8 cellular contexts compared by ENCODE assay signal in genomic region chr2:200864206-200864976, GRCh38.
DNase-seq lines count a peak whose midpoint lies in the region; ATAC-seq and FAIRE-seq lines count a peak whose summit lies in the region.

CLK1 (minus strand) TSS chr2:200864658; CDS start chr2:200861862, 2,796 bp downstream.

- peaks cover 26% of the 10 kb centered on the region for H3K36me3 Mint-ChIP-seq in memory B cell

- H3K9me3 Mint-ChIP-seq in memory B cell = no peaks in the 10 kb centered on the region

- peak within 1 kb of the TSS; percentile 93 for H3K4me3 ChIP-seq in effector memory CD4-positive, alpha-beta T cell (ENCODE audit: insufficient read depth, low read depth, low read length, poor library complexity, severe bottlenecking)

- peaks cover 21% of the 10 kb centered on the region for H3K4me1 ChIP-seq in effector memory CD4-positive, alpha-beta T cell (ENCODE audit: control insufficient read depth, insufficient read depth, low read length, poor library complexity, severe bottlenecking)

- no peaks in the 10 kb centered on the region for H3K9me3 ChIP-seq in effector memory CD4-positive, alpha-beta T cell (ENCODE audit: control insufficient read depth, low read length)

- peak within 1 kb of the TSS; percentile 95 for H3K4me3 Mint-ChIP-seq in memory B cell

- peak; percentile 87 for ATAC-seq in GM21381 (IDR thresholded peaks at IDR 0.05; ENCODE audit: unreplicated experiment)
- peak; percentile 79 for ATAC-seq in memory B cell (ENCODE audit: low read depth)

- DNase-seq in COLO829 (ENCODE audit: low spot score) (peak; percentile 92), HTR-8/SVneo (ENCODE audit: insufficient read length, low spot score) (peak; percentile 93), NOMO-1 treated with DMSO at 0.1 percent for 48 hours (lab: John Stamatoyannopoulos, UW; ENCODE audit: unreplicated experiment) (peak; percentile 84), memory B cell (ENCODE audit: low spot score in 2 of 2) (peak; percentile 90)
- DNase-seq in activated CD8-positive, alpha-beta memory T cell treated with anti-CD3 and anti-CD28 coated beads for 4 hours (ENCODE audit: low read depth in 2 of 2) = peak; percentile 94 to 96
- DNase-seq in effector memory CD4-positive, alpha-beta T cell = peak; percentile 91 to 95 (median 93)
- peak; percentile 95 for DNase-seq in stimulated activated CD8-positive, alpha-beta memory T cell treated with anti-CD3 and anti-CD28 coated beads, Interleukin-12 subunit alpha, Interleukin-12 subunit beta, amount 100 ng/mL, for 1 hour (ENCODE audit: low read depth)

- H3K4me1 Mint-ChIP-seq in memory B cell = peaks cover 30% of the 10 kb centered on the region

- peak within 1 kb of the TSS; percentile 97 for H3K27ac Mint-ChIP-seq in memory B cell

- H3K27me3 ChIP-seq in effector memory CD4-positive, alpha-beta T cell (replicated peaks; ENCODE audit: control insufficient read depth, insufficient read depth, low read length, poor library complexity, severe bottlenecking) = no peaks in the 10 kb centered on the region

- FAIRE-seq in HTR-8/SVneo (lab: Jason Lieb, UNC) = peak; percentile 92

- peak within 1 kb of the TSS; percentile 100 for H3K27ac ChIP-seq in effector memory CD4-positive, alpha-beta T cell (ENCODE audit: insufficient read depth, low read length, poor library complexity, severe bottlenecking)

- H3K27me3 Mint-ChIP-seq in memory B cell = no peaks in the 10 kb centered on the region

- peaks cover 35% of the 10 kb centered on the region for H3K36me3 ChIP-seq in effector memory CD4-positive, alpha-beta T cell (ENCODE audit: control insufficient read depth, insufficient read depth, low read length)

Comparison
In these comparisons a context has a peak if more than half of its experiments do, and no peak if none do; other contexts are left out.
1. Peak in every context shown above with its lines: DNase-seq, ATAC-seq, H3K4me3 ChIP-seq and H3K27ac ChIP-seq.